In the genomic region with DNA sequence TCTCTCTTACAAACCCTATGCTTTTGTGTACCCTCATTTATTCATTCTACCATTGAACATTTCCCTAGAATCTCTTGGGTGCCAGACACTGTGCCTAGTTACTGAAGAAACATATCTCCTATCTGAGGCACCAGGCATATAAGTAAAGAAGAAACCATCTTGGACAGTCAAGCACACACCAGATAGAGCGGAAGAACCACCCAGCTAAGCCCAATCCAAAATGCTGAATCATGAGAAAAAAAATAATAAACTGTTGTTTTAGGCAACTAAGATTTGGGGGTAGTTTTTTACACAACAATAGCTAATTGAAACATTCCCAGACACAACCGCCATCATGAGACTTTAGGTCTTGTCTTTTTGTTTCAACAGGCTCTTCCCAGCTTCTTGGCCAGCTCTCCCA, we compare ENCODE assay signal across 9 cellular contexts.
"Had no signal": no experiment of that assay in that cellular context is flagged by ENCODE, and none has a peak within 500 bp of the region (broad histone marks: within the 10 kb centered on the region; RNA-seq: fewer than 3 reads in every experiment).

No MANE protein-coding gene starts in this region.

- H3K4me3 Mint-ChIP-seq: H9, HFFc6 had no signal

- H3K27ac ChIP-seq: KMS-11 had no signal

- DNase-seq: GOT3, H9, HCEC 1CT, HFFc6, Karpas-422, KBM-7 had no signal

- FAIRE-seq: H54, HTR-8/SVneo had no signal

- H3K9ac ChIP-seq: KMS-11 had no signal

- H3K27ac Mint-ChIP-seq: H9, HFFc6 had no signal

- H3K4me2 ChIP-seq: KMS-11 had no signal
